15 cellular contexts compared by ENCODE assay signal in the genomic region with DNA sequence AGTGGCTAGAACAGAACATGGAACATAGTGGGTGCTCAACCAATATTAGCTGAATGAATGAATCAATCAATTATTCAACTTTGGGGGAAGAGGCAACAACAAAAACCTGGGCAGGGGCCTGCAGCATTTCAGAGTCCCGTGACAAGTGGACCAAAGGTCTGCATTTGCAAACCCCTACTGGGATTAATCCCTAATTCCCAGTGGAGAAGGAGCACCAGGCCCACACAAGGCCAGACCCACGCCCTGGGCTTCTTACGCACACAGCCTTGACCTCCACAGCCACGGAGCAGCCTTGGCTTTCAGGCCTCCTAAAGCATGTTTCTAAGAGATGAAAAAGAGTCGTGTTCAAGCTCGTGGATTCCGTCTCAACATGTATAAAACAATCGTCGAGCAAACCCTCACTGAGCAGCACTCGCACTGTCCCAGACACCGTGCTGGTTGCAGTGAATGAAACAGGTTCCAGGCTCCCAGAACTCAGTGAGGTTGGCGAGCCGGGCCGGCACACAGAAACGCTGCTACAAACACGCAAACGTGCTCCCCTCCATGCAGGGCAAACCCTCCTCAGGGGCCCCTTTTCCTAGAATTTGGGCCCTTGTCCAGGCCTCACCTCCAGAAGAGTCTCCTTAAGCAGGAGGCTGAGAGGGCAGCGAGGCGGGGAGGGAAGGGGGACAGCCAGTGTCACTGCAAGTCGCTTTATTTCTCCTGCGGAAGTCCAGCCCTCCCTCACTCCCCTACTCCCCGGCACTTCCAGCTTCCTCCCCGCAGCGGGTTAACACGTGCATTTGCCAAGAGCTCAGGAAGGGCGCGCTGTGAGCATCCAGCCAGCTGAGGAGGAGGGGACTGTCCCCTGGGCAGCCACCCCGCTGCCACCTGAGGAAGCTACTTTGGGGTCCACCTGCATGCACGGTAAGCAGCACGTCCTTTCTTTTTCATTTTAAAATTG.
"Had no signal": no experiment of that assay in that cellular context is flagged by ENCODE, and none has a peak within 500 bp of the region (broad histone marks: within the 10 kb centered on the region; RNA-seq: fewer than 3 reads in every experiment).

No MANE protein-coding gene starts in this region.

- H3K27ac ChIP-seq: adrenal gland, neutrophil, right lobe of liver, tibial nerve had no signal

- H3K9me3 Mint-ChIP-seq: effector memory CD8-positive, alpha-beta T cell; mesothelial cell of epicardium; stimulated activated naive B cell treated with anti-CD40 and anti-IgM and Interleukin-4, amounts not matched to agents 10 μg/mL and 1 μg/mL and 100 μg/mL, for 72 hours had no signal

- H3K27me3 ChIP-seq: adrenal gland, right lobe of liver, tibial nerve had no signal

- H3K4me1 ChIP-seq: adrenal gland, right lobe of liver, tibial nerve had no signal

- H3K4me3 ChIP-seq: adrenal gland, right lobe of liver, tibial nerve had no signal

- H3K9me3 ChIP-seq: adrenal gland, neutrophil, right lobe of liver, tibial nerve had no signal

- FAIRE-seq: kidney had no signal

- ATAC-seq: effector memory CD8-positive, alpha-beta T cell; right lobe of liver; stimulated activated naive B cell treated with anti-CD40 and anti-IgM and Interleukin-4, amounts not matched to agents 10 μg/mL and 1 μg/mL and 100 μg/mL, for 72 hours had no signal

- H3K36me3 ChIP-seq: adrenal gland, neutrophil, right lobe of liver, tibial nerve had no signal

- DNase-seq: activated CD4-positive, alpha-beta T cell treated with anti-CD3 and anti-CD28 coated beads, Interleukin-2, amount 50 U/mL, for 1 hour; activated naive CD4-positive, alpha-beta T cell treated with anti-CD3 and anti-CD28 coated beads, Interleukin-2, amount 50 U/mL, for 16 hours; activated T-cell treated with anti-CD3 and anti-CD28 coated beads, Interleukin-2, amount 50 U/mL, for 1 hour; caudate nucleus; cortex of kidney; effector memory CD8-positive, alpha-beta T cell; hypothalamus; kidney; right lobe of liver; stimulated activated CD4-positive, alpha-beta T cell treated with anti-CD3 and anti-CD28 coated beads, Interleukin-2, amount 100 ng/mL, for 24 hours; stimulated activated naive B cell treated with anti-CD40 and anti-IgM and Interleukin-4, amounts not matched to agents 10 μg/mL and 1 μg/mL and 100 μg/mL, for 72 hours had no signal

- H3K36me3 Mint-ChIP-seq: mesothelial cell of epicardium; stimulated activated naive B cell treated with anti-CD40 and anti-IgM and Interleukin-4, amounts not matched to agents 10 μg/mL and 1 μg/mL and 100 μg/mL, for 72 hours had no signal

- H3K4me3 Mint-ChIP-seq: effector memory CD8-positive, alpha-beta T cell; mesothelial cell of epicardium; stimulated activated naive B cell treated with anti-CD40 and anti-IgM and Interleukin-4, amounts not matched to agents 10 μg/mL and 1 μg/mL and 100 μg/mL, for 72 hours had no signal

- H3K27ac Mint-ChIP-seq: effector memory CD8-positive, alpha-beta T cell; mesothelial cell of epicardium; stimulated activated naive B cell treated with anti-CD40 and anti-IgM and Interleukin-4, amounts not matched to agents 10 μg/mL and 1 μg/mL and 100 μg/mL, for 72 hours had no signal
